Comparison of ENCODE assay signal across 25 cellular contexts in genomic region chr7:129462445-129462844, GRCh38. TPM values are rescaled to one million over a fixed set of nuclear protein-coding genes. Genes with fewer than 3 reads are reported as not detected.
"Had no signal": no experiment of that assay in that cellular context is flagged by ENCODE, and none has a peak within 500 bp of the region (broad histone marks: within the 10 kb centered on the region; RNA-seq: fewer than 3 reads in every experiment).

No MANE protein-coding gene starts in this region.

- H3K4me1 ChIP-seq: adrenal gland, ascending aorta, tibial nerve had no signal

- DNase-seq: activated CD4-positive, alpha-beta T cell treated with anti-CD3 and anti-CD28 coated beads for 36 hours; activated CD4-positive, alpha-beta T cell treated with anti-CD3 and anti-CD28 coated beads, Interleukin-2, amount 50 U/mL, for 48 hours; activated CD4-positive, CD25-positive, alpha-beta regulatory T cell; activated CD8-positive, alpha-beta memory T cell treated with anti-CD3 and anti-CD28 coated beads for 24 hours; activated effector memory CD4-positive, alpha-beta T cell treated with anti-CD3 and anti-CD28 coated beads, Interleukin-2, amount 50 U/mL, for 16 hours; activated naive CD4-positive, alpha-beta T cell treated with anti-CD3 and anti-CD28 coated beads for 36 hours; activated naive CD8-positive, alpha-beta T cell treated with anti-CD3 and anti-CD28 coated beads for 36 hours; adrenal gland; cortex of kidney; foreskin fibroblast; heart left ventricle; kidney glomerular epithelial cell; left ventricle myocardium inferior; mucosa of descending colon; posterior cingulate gyrus; right cardiac atrium; stimulated activated CD4-positive, alpha-beta T cell treated with anti-CD3 and anti-CD28 coated beads, Interleukin-15, amount 100 ng/mL, for 24 hours; stimulated activated CD4-positive, alpha-beta T cell treated with anti-CD3 and anti-CD28 coated beads, Interleukin-2, amount 100 ng/mL, for 24 hours; stimulated activated naive CD4-positive, alpha-beta T cell; T-cell had no signal

- H3K27me3 ChIP-seq: adrenal gland, ascending aorta, cardiac muscle cell, heart left ventricle, tibial nerve had no signal

- H3K9me3 ChIP-seq: adrenal gland, ascending aorta, heart left ventricle, left ventricle myocardium inferior, mucosa of descending colon, tibial nerve had no signal

- H3K27ac ChIP-seq: adrenal gland, ascending aorta, cardiac muscle cell, heart left ventricle, left ventricle myocardium inferior, tibial nerve had no signal

- H3K4me3 ChIP-seq: adrenal gland, ascending aorta, cardiac muscle cell, heart left ventricle, left ventricle myocardium inferior, mucosa of descending colon, tibial nerve had no signal

- ATAC-seq: activated CD4-positive, alpha-beta T cell treated with anti-CD3 and anti-CD28 coated beads for 36 hours; heart left ventricle; mucosa of descending colon; natural killer cell treated with Interleukin-12 subunit alpha and Interleukin-12 subunit beta and Interleukin-15 and Interleukin-18, amount 100 ng/mL, for 72 hours; right cardiac atrium; T-cell had no signal

- H3K36me3 ChIP-seq: adrenal gland, ascending aorta, tibial nerve had no signal

RNA-seq across cellular contexts. Expression of gene SMKR1, which starts 39.9 kb away (rescaled TPM):
- total RNA-seq: ascending aorta, cardiac muscle cell, left ventricle myocardium inferior, mesenteric fat pad, mucosa of descending colon, right cardiac atrium had no signal
